ENCODE assay signal across 8 cellular contexts in the genomic region with DNA sequence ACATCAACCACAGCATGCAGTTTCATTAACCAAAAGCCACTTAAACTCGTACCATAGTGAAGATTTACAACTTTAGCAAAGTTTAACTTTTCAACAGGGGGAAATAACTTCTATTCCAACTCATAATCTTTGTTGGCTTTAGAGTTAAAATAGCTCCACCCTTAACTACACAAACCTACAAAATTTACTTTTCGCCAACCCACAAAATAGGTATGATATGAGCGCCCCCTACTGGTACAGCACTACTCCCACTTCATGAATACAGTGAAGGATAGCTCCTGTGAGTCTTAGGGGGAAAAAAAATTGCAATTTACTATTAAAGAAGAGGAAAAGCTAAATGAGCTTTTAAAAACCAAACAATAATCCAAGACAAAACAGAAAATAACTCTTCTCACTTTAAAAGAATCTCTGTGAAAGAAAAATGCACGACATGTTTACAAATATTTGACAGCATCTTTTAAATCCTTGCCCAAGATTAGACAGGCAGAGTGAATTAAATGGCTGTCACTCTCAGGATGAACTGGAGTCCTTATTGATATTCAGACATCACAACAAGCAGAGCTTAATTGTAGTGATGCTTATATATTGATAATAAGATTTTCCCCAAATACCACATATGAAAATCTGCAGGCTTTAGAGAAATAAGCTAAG. TPM values are rescaled to one million over a fixed set of nuclear protein-coding genes. Genes with fewer than 3 reads are reported as not detected.
DNase-seq lines count a peak whose midpoint lies in the region; ATAC-seq and TF ChIP-seq lines count a peak whose summit lies in the region.

No MANE protein-coding gene starts in this region.

- H3K9me3 Mint-ChIP-seq in natural killer cell, result no peaks in the 10 kb centered on the region

- no peaks in the 10 kb centered on the region for H3K27me3 ChIP-seq in BE2C

- no peaks in the 10 kb centered on the region for H3K36me3 ChIP-seq in BE2C

- H3K4me1 Mint-ChIP-seq in natural killer cell, result peaks cover 11 to 14% of the 10 kb centered on the region in 2 donors

- peak; percentile 76 for ATAC-seq in GM18873 (IDR thresholded peaks at IDR 0.05; ENCODE audit: low FRiP score, unreplicated experiment)
- peak; percentile 85 for ATAC-seq in HG03442 (IDR thresholded peaks at IDR 0.05; ENCODE audit: unreplicated experiment)
- peak; percentile 62 to 79 (median 69) for ATAC-seq in natural killer cell

- intact Hi-C loops in natural killer cell (cut with micrococcal nuclease), result loop anchor here (1.0 to 2.0 kb wide), 4 partner anchors 350 to 997 kb away; no protein-coding TSS in a partner anchor

- H3K4me3 ChIP-seq in BE2C (ENCODE audit: low read depth, low read length), result no peak overlapping the region

- no peaks in the 10 kb centered on the region for H3K9me3 ChIP-seq in BE2C

- no peak overlapping the region for H3K27ac Mint-ChIP-seq in natural killer cell

- no peaks in the 10 kb centered on the region for H3K36me3 Mint-ChIP-seq in natural killer cell

- H3K27me3 Mint-ChIP-seq in natural killer cell (ENCODE audit: low read depth in 2 of 2), result peaks cover 2 to 12% of the 10 kb centered on the region in 2 donors

- peak overlapping the region; percentile 41 for H3K4me3 Mint-ChIP-seq in natural killer cell

- no peaks in the 10 kb centered on the region; the same call in 1 of the 2 replicates for H3K4me1 ChIP-seq in BE2C

- TF ChIP-seq POLR2A in erythroblast (IDR thresholded peaks at IDR 0.05; ENCODE audit: low read length), result no peak

- TF ChIP-seq CTCF in BE2C (IDR thresholded peaks at IDR 0.05; ENCODE audit: low read depth, low read length) (peak; percentile 97), natural killer cell (IDR thresholded peaks at IDR 0.05) (peak; percentile 95)

- peak; percentile 75 for DNase-seq in BE2C
- peak; percentile 44 for DNase-seq in NOMO-1 treated with dmso at 0.1 percent for 144 hours (lab: John Stamatoyannopoulos, UW; ENCODE audit: unreplicated experiment)
- DNase-seq in activated CD8-positive, alpha-beta memory T cell treated with anti-CD3 and anti-CD28 coated beads, Interleukin-2, amount 50 U/mL, for 1 hour (ENCODE audit: extremely low read depth), result peak; percentile 26
- peak; percentile 66 to 84 for DNase-seq in erythroblast (lab: John Stamatoyannopoulos, UW)
- DNase-seq in natural killer cell, result peak; percentile 33
- DNase-seq in stimulated activated naive CD4-positive, alpha-beta T cell treated with Interleukin-2 at 50 U/mL for 16 hours (lab: John Stamatoyannopoulos, UW), result peak; percentile 22

RNA-seq across cellular contexts. Expression of a gene that starts 32.2 kb away (rescaled TPM):
- polyA plus RNA-seq in BE2C (2012; ENCODE audit: insufficient read depth, insufficient read length, low read depth), result 5.2 TPM
- not detected for total RNA-seq in natural killer cell

Comparison
In these comparisons a context has a peak if more than half of its experiments do, and no peak if none do; other contexts are left out.
1. DNase-seq: peak in every context shown above with its lines; median percentile 75 in BE2C; 75 in erythroblast; 44 in NOMO-1 treated with dmso at 0.1 percent for 144 hours; 33 in natural killer cell; 26 in activated CD8-positive, alpha-beta memory T cell treated with anti-CD3 and anti-CD28 coated beads, Interleukin-2, amount 50 U/mL, for 1 hour; 22 in stimulated activated naive CD4-positive, alpha-beta T cell treated with Interleukin-2 at 50 U/mL for 16 hours.